Comparison of ENCODE assay signal across 8 cellular contexts in genomic region chr10:30434273-30435067, GRCh38. TPM values are rescaled to one million over a fixed set of nuclear protein-coding genes. Genes with fewer than 3 reads are reported as not detected.
DNase-seq lines count a peak whose midpoint lies in the region; ATAC-seq and TF ChIP-seq lines count a peak whose summit lies in the region.

No MANE protein-coding gene starts in this region.

- peak; percentile 0 for DNase-seq in DMS79 treated with DMSO at 0.1 percent for 48 hours (lab: John Stamatoyannopoulos, UW)
- DNase-seq in DMS79 (lab: John Stamatoyannopoulos, UW) = no peak
- DNase-seq in NCI-H748 (lab: John Stamatoyannopoulos, UW; ENCODE audit: unreplicated experiment) = peak; percentile 44
- DNase-seq in activated CD8-positive, alpha-beta memory T cell treated with anti-CD3 and anti-CD28 coated beads, Interleukin-2, amount 50 U/mL, for 24 hours (ENCODE audit: extremely low read depth) = peak; percentile 39
- peak; percentile 66 for DNase-seq in endothelial cell (ENCODE audit: low spot score)
- peak; percentile 45 to 76 for DNase-seq in mesothelial cell of epicardium (ENCODE audit: low spot score in 2 of 2, unreplicated experiment in 2 of 2)
- peak; percentile 57 to 71 for DNase-seq in stimulated activated CD8-positive, alpha-beta memory T cell treated with anti-CD3 and anti-CD28 coated beads, Interleukin-7, amount 100 ng/mL, for 48 hours (ENCODE audit: extremely low read depth in 1 of 2, low read depth in 1 of 2)

- no peaks in the 10 kb centered on the region for H3K36me3 Mint-ChIP-seq in endothelial cell (ENCODE audit: low read depth, unreplicated experiment)
- no peaks in the 10 kb centered on the region for H3K36me3 Mint-ChIP-seq in mesothelial cell of epicardium

- TF ChIP-seq CTCF in endothelial cell (IDR thresholded peaks at IDR 0.05; ENCODE audit: unreplicated experiment) (no peak), mesothelial cell of epicardium (IDR thresholded peaks at IDR 0.05; ENCODE audit: unreplicated experiment) (no peak)

- H3K27ac Mint-ChIP-seq in endothelial cell (ENCODE audit: unreplicated experiment) (no peak overlapping the region), mesothelial cell of epicardium (peak overlapping the region; percentile 99)

- H3K9me3 Mint-ChIP-seq in endothelial cell (ENCODE audit: unreplicated experiment) = no peaks in the 10 kb centered on the region
- H3K9me3 Mint-ChIP-seq in mesothelial cell of epicardium = no peaks in the 10 kb centered on the region

- H3K4me3 Mint-ChIP-seq in endothelial cell (ENCODE audit: unreplicated experiment) (peak overlapping the region; percentile 95), mesothelial cell of epicardium (peak overlapping the region; percentile 87)

- H3K4me1 Mint-ChIP-seq in endothelial cell (ENCODE audit: unreplicated experiment) = peaks cover 17% of the 10 kb centered on the region
- H3K4me1 Mint-ChIP-seq in mesothelial cell of epicardium = peaks cover 52% of the 10 kb centered on the region

- ATAC-seq in HG02840 (IDR thresholded peaks at IDR 0.05; ENCODE audit: low FRiP score, unreplicated experiment) = peak; percentile 45

- H3K27me3 Mint-ChIP-seq in endothelial cell (ENCODE audit: unreplicated experiment) (peaks cover 7% of the 10 kb centered on the region), mesothelial cell of epicardium (ENCODE audit: low read depth) (no peaks in the 10 kb centered on the region)

RNA-seq across cellular contexts. Expression of gene MAP3K8, which starts 0.5 kb away (rescaled TPM):
- total RNA-seq in endothelial cell (ENCODE audit: unreplicated experiment) = 6.2 TPM
- 25.0 to 29.0 TPM (median 25.3 TPM) in 3 replicates for total RNA-seq in mesothelial cell of epicardium
